13 cellular contexts compared by ENCODE assay signal in genomic region chr6:39823187-39823815, GRCh38. TPM values are rescaled to one million over a fixed set of nuclear protein-coding genes. Genes with fewer than 3 reads are reported as not detected.
DNase-seq lines count a peak whose midpoint lies in the region; ATAC-seq and TF ChIP-seq lines count a peak whose summit lies in the region.
"Had no signal": no experiment of that assay in that cellular context is flagged by ENCODE, and none has a peak within 500 bp of the region (broad histone marks: within the 10 kb centered on the region; RNA-seq: fewer than 3 reads in every experiment).

No MANE protein-coding gene starts in this region.

- H3K9me3 ChIP-seq in Peyer's patch (no peaks in the 10 kb centered on the region), muscle layer of duodenum (ENCODE audit: control insufficient read depth in 1 of 2, low read length in 2 of 2) (no peaks in the 10 kb centered on the region)

- no peak overlapping the region for H3K27ac Mint-ChIP-seq in activated naive CD4-positive, alpha-beta T cell treated with anti-CD3 and anti-CD28 coated beads, Interleukin-2, amount 50 U/mL, for 72 hours
- H3K27ac Mint-ChIP-seq: activated CD4-positive, alpha-beta T cell treated with anti-CD3 and anti-CD28 coated beads, Interleukin-2, amount 10 ng/mL, durations not matched to agents 24 days and 14 days had no signal

- peak in 2 of 3 donors; percentile 19 to 70 for DNase-seq in Peyer's patch
- peak; percentile 5 for DNase-seq in fibroblast of the conjunctiva (ENCODE audit: low read depth)
- peak in 3 of 49 donors; percentile 16 to 52 (median 39) for DNase-seq in substantia nigra (lab: John Stamatoyannopoulos, UW)
- no peak for DNase-seq in activated naive CD4-positive, alpha-beta T cell treated with anti-CD3 and anti-CD28 coated beads, Interleukin-2, amount 50 U/mL, for 72 hours (ENCODE audit: low spot score in 2 of 2)
- DNase-seq in T-helper 9 cell = no peak
- DNase-seq: activated CD4-positive, alpha-beta T cell treated with anti-CD3 and anti-CD28 coated beads, Interleukin-2, amount 10 ng/mL, durations not matched to agents 24 days and 14 days; AML-193; NCI-H2081 treated with DMSO at 0.1 percent for 48 hours had no signal

- ATAC-seq in activated naive CD4-positive, alpha-beta T cell treated with anti-CD3 and anti-CD28 coated beads, Interleukin-2, amount 50 U/mL, for 72 hours = no peak
- no peak for ATAC-seq in HG03521 (IDR thresholded peaks at IDR 0.05; ENCODE audit: unreplicated experiment)
- ATAC-seq in HG03571 (IDR thresholded peaks at IDR 0.05; ENCODE audit: unreplicated experiment) = no peak
- ATAC-seq: HCT116, K562 had no signal

- peak; percentile 10 to 38 for TF ChIP-seq POLR2A in Peyer's patch (IDR thresholded peaks at IDR 0.05)

- H3K27ac ChIP-seq in Peyer's patch = peak overlapping the region; percentile 38 to 83 (median 77)
- H3K27ac ChIP-seq in muscle layer of duodenum (ENCODE audit: low read length) = peak overlapping the region; percentile 79
- H3K27ac ChIP-seq in substantia nigra (ENCODE audit: low read depth, low read length, poor library complexity, severe bottlenecking) = peak overlapping the region; percentile 90

- H3K36me3 Mint-ChIP-seq in activated naive CD4-positive, alpha-beta T cell treated with anti-CD3 and anti-CD28 coated beads, Interleukin-2, amount 50 U/mL, for 72 hours = no peaks in the 10 kb centered on the region

- no peak for TF ChIP-seq CTCF in Peyer's patch (IDR thresholded peaks at IDR 0.05)

- no peaks in the 10 kb centered on the region for H3K36me3 ChIP-seq in Peyer's patch
- no peaks in the 10 kb centered on the region for H3K36me3 ChIP-seq in muscle layer of duodenum (ENCODE audit: control insufficient read depth in 1 of 2, insufficient read depth in 2 of 2, low read length in 2 of 2)

- H3K4me1 ChIP-seq in Peyer's patch = peaks cover 0 to 37% (median 0%) of the 10 kb centered on the region in 4 donors
- H3K4me1 ChIP-seq in muscle layer of duodenum (ENCODE audit: control insufficient read depth in 1 of 2, insufficient read depth in 2 of 2, low read length in 2 of 2) = peaks cover 21 to 64% of the 10 kb centered on the region in 2 donors

- H3K9me3 Mint-ChIP-seq in activated naive CD4-positive, alpha-beta T cell treated with anti-CD3 and anti-CD28 coated beads, Interleukin-2, amount 50 U/mL, for 72 hours = no peaks in the 10 kb centered on the region
- H3K9me3 Mint-ChIP-seq: activated CD4-positive, alpha-beta T cell treated with anti-CD3 and anti-CD28 coated beads, Interleukin-2, amount 10 ng/mL, durations not matched to agents 24 days and 14 days had no signal

- no peaks in the 10 kb centered on the region for H3K27me3 ChIP-seq in Peyer's patch
- no peaks in the 10 kb centered on the region for H3K27me3 ChIP-seq in muscle layer of duodenum (ENCODE audit: low read depth, low read length)

- H3K4me3 ChIP-seq in Peyer's patch = no peak overlapping the region
- H3K4me3 ChIP-seq in muscle layer of duodenum (ENCODE audit: low read depth in 1 of 2, low read length in 2 of 2) = no peak overlapping the region
- H3K4me3 ChIP-seq: K562 had no signal

RNA-seq across cellular contexts. Expression of gene DAAM2, which starts 31.1 kb away (rescaled TPM):
- total RNA-seq in Peyer's patch = 100 to 1,000 TPM in 1 of 4 donors, 10 to 100 TPM in 2, 1 to 10 TPM in 1; 8.8 to 178 (median 22.5) TPM
- total RNA-seq in activated naive CD4-positive, alpha-beta T cell treated with anti-CD3 and anti-CD28 coated beads, Interleukin-2, amount 50 U/mL, for 72 hours = not detected
- total RNA-seq: activated CD4-positive, alpha-beta T cell treated with anti-CD3 and anti-CD28 coated beads, Interleukin-2, amount 10 ng/mL, durations not matched to agents 24 days and 14 days had no signal

Comparison
In these comparisons a context has a peak if more than half of its experiments do, and no peak if none do; other contexts are left out.
1. DNase-seq: peak in Peyer's patch (2 of 3) and fibroblast of the conjunctiva (single experiment); none in activated naive CD4-positive, alpha-beta T cell treated with anti-CD3 and anti-CD28 coated beads, Interleukin-2, amount 50 U/mL, for 72 hours (0 of 2) and T-helper 9 cell (single experiment).
2. RNA of gene DAAM2, which starts 31.1 kb away (total RNA-seq): 8.8 to 178 TPM in Peyer's patch; not detected in activated naive CD4-positive, alpha-beta T cell treated with anti-CD3 and anti-CD28 coated beads, Interleukin-2, amount 50 U/mL, for 72 hours; every median in the first group is over 4 times any median in the second.
3. Peak in every context shown above with its lines, with median percentiles within 50 percentile points of each other: H3K27ac ChIP-seq.